In genomic region chr18:22463076-22463475, GRCh38 we compare ENCODE assay signal across 20 cellular contexts. TPM values are rescaled to one million over a fixed set of nuclear protein-coding genes. Genes with fewer than 3 reads are reported as not detected.
"Had no signal": no experiment of that assay in that cellular context is flagged by ENCODE, and none has a peak within 500 bp of the region (broad histone marks: within the 10 kb centered on the region; RNA-seq: fewer than 3 reads in every experiment).

No MANE protein-coding gene starts in this region.

- H3K36me3 ChIP-seq: esophagus muscularis mucosa, neutrophil, sigmoid colon had no signal

- H3K9me3 ChIP-seq: esophagus muscularis mucosa, neutrophil, sigmoid colon had no signal

- H3K36me3 Mint-ChIP-seq: natural killer cell treated with Interleukin-12 subunit alpha and Interleukin-12 subunit beta and Interleukin-15 and Interleukin-18, amount 100 ng/mL, for 72 hours; type B pancreatic cell had no signal

- H3K27me3 ChIP-seq: esophagus muscularis mucosa, foreskin keratinocyte, neutrophil, sigmoid colon had no signal

- H3K27ac ChIP-seq: epithelial cell of prostate, esophagus muscularis mucosa, foreskin keratinocyte, neutrophil, sigmoid colon, skin epidermis had no signal

- H3K4me3 Mint-ChIP-seq: central memory CD8-positive, alpha-beta T cell; natural killer cell treated with Interleukin-12 subunit alpha and Interleukin-12 subunit beta and Interleukin-15 and Interleukin-18, amount 100 ng/mL, for 72 hours; type B pancreatic cell had no signal

- H3K9me3 Mint-ChIP-seq: central memory CD8-positive, alpha-beta T cell; natural killer cell treated with Interleukin-12 subunit alpha and Interleukin-12 subunit beta and Interleukin-15 and Interleukin-18, amount 100 ng/mL, for 72 hours had no signal

- H3K27me3 Mint-ChIP-seq: central memory CD8-positive, alpha-beta T cell had no signal

- H3K4me3 ChIP-seq: esophagus muscularis mucosa, sigmoid colon, skin epidermis had no signal

- H3K27ac Mint-ChIP-seq: natural killer cell treated with Interleukin-12 subunit alpha and Interleukin-12 subunit beta and Interleukin-15 and Interleukin-18, amount 100 ng/mL, for 72 hours; type B pancreatic cell had no signal

- DNase-seq: effector memory CD4-positive, alpha-beta T cell; foreskin keratinocyte; head of caudate nucleus; hippocampal formation; kidney glomerular epithelial cell; midbrain; sigmoid colon; stimulated activated CD4-positive, alpha-beta T cell treated with anti-CD3 and anti-CD28 coated beads, Interleukin-12 subunit alpha, Interleukin-12 subunit beta, amount 100 ng/mL, for 4 hours; stimulated activated naive CD4-positive, alpha-beta T cell had no signal

RNA-seq across cellular contexts. Expression of gene CTAGE1, which starts 45.4 kb away (rescaled TPM):
- total RNA-seq: esophagus muscularis mucosa; foreskin keratinocyte; liver; natural killer cell treated with Interleukin-12 subunit alpha and Interleukin-12 subunit beta and Interleukin-15 and Interleukin-18, amount 100 ng/mL, for 72 hours; osteocyte; pulmonary artery endothelial cell; sigmoid colon had no signal
- polyA plus RNA-seq: foreskin keratinocyte, liver, sigmoid colon, thymus had no signal
